ENCODE assay signal across 10 cellular contexts in the genomic region with DNA sequence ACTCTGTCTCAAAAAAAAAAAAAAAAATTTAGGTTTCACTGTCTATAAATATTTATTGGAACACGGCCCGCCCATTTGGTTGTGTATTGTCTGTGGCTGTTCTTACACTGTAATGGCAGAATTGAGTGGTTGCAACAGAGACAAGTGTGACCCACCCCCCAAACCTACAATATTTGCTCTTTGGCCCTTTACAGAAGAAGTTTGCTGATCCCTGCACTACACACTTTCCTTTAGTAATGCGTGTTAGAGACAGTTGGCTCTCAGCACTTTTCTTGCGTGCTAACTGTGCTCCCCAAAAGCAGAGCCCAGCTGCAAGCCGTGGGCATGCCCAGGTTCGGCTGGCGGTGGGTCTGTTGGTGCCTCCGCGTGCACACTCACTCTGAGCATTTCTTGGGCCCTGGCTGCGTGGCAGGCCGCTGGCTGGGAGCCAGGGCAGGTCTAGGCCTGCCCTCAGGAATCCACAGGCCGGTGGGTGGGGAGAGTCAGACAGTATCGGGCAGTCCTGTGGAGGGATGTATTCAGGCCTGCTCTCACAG.
DNase-seq lines count a peak whose midpoint lies in the region; ATAC-seq and TF ChIP-seq lines count a peak whose summit lies in the region.
"Had no signal": no experiment of that assay in that cellular context is flagged by ENCODE, and none has a peak within 500 bp of the region (broad histone marks: within the 10 kb centered on the region; RNA-seq: fewer than 3 reads in every experiment).

No MANE protein-coding gene starts in this region.

- no peak overlapping the region for H2AK5ac ChIP-seq in mesenchymal stem cell (ENCODE audit: low read length, severe bottlenecking)

- no peak overlapping the region for H2BK5ac ChIP-seq in mesenchymal stem cell (ENCODE audit: low read depth, low read length, poor library complexity, severe bottlenecking)

- 96% methylated on average over 8 of the region's 13 CpGs for WGBS in mesenchymal stem cell

- intact Hi-C loops in vagina (cut with DNase I): no loop called here

- H3K9ac ChIP-seq in NT2/D1 (ENCODE audit: insufficient read length, low read depth) (peak overlapping the region; percentile 21), mesenchymal stem cell (ENCODE audit: low read length) (no peak overlapping the region), MM.1S (ENCODE audit: low read length) (no peak overlapping the region)

- peak overlapping the region; percentile 80 for H4K91ac ChIP-seq in mesenchymal stem cell (ENCODE audit: low read length)

- peak overlapping the region; percentile 32; the same call in 1 of the 2 replicates for H3K4me3 ChIP-seq in GM12864 (ENCODE audit: low read depth, low read length)
- no peak overlapping the region for H3K4me3 ChIP-seq in NT2/D1 (ENCODE audit: insufficient read length, low read depth)
- H3K4me3 ChIP-seq in mesenchymal stem cell (ENCODE audit: insufficient read depth in 1 of 2, low read depth in 1 of 2, low read length in 2 of 2): no peak overlapping the region
- no peak overlapping the region for H3K4me3 ChIP-seq in MM.1S (ENCODE audit: low read length)
- no peak overlapping the region for H3K4me3 ChIP-seq in vagina
- H3K4me3 ChIP-seq: coronary artery had no signal

- peak; percentile 45 for ATAC-seq in HG02642 (IDR thresholded peaks at IDR 0.05; ENCODE audit: poor library complexity, unreplicated experiment)
- ATAC-seq: Right ventricle myocardium inferior had no signal

- H3K27ac ChIP-seq in mesenchymal stem cell (ENCODE audit: low read length, poor library complexity, severe bottlenecking) (peak overlapping the region; percentile 82), MM.1S (ENCODE audit: low read length) (no peak overlapping the region), vagina (no peak overlapping the region)
- H3K27ac ChIP-seq: coronary artery had no signal

- H3K9me3 ChIP-seq in NT2/D1 (ENCODE audit: insufficient read depth, low read length) (no peaks in the 10 kb centered on the region), mesenchymal stem cell (ENCODE audit: control insufficient read depth, low read length) (no peaks in the 10 kb centered on the region), MM.1S (replicated peaks; ENCODE audit: insufficient read depth, low read length) (no peaks in the 10 kb centered on the region), vagina (no peaks in the 10 kb centered on the region)

- no peak overlapping the region for H2BK120ac ChIP-seq in mesenchymal stem cell (ENCODE audit: low read depth, low read length)

- peak overlapping the region; percentile 29 to 80 for H2BK12ac ChIP-seq in mesenchymal stem cell (ENCODE audit: low read length in 2 of 2)

- H3K4me1 ChIP-seq in NT2/D1 (ENCODE audit: insufficient read depth, insufficient read length): peaks cover 3% of the 10 kb centered on the region
- H3K4me1 ChIP-seq in mesenchymal stem cell (ENCODE audit: control insufficient read depth, insufficient read depth, low read depth, low read length): peaks cover 28% of the 10 kb centered on the region
- H3K4me1 ChIP-seq in MM.1S (ENCODE audit: low read length): no peaks in the 10 kb centered on the region
- H3K4me1 ChIP-seq in vagina: peaks cover 32% of the 10 kb centered on the region

- H3K27me3 ChIP-seq in NT2/D1 (ENCODE audit: insufficient read depth, insufficient read length) (no peaks in the 10 kb centered on the region), mesenchymal stem cell (ENCODE audit: control insufficient read depth in 1 of 2, insufficient read depth in 1 of 2, low read length in 2 of 2) (no peaks in the 10 kb centered on the region), MM.1S (replicated peaks; ENCODE audit: insufficient read depth, low read length) (no peaks in the 10 kb centered on the region), vagina (no peaks in the 10 kb centered on the region)

- H3F3A ChIP-seq in MM.1S (ENCODE audit: insufficient read depth, low read length): no peaks in the 10 kb centered on the region

- no peak overlapping the region for H2AFZ ChIP-seq in mesenchymal stem cell (ENCODE audit: low read depth, low read length)
- no peak overlapping the region for H2AFZ ChIP-seq in MM.1S (ENCODE audit: low read length)

- peak overlapping the region in 1 of 2 experiments; percentile 42 for H3K18ac ChIP-seq in mesenchymal stem cell (ENCODE audit: low read depth in 1 of 2, low read length in 2 of 2)

- H4K8ac ChIP-seq in mesenchymal stem cell (ENCODE audit: low read length): peak overlapping the region; percentile 56

- no peak for TF ChIP-seq POLR2A in vagina (IDR thresholded peaks at IDR 0.05)

- H3K79me1 ChIP-seq in mesenchymal stem cell (replicated peaks; ENCODE audit: low read length, poor library complexity, severe bottlenecking): peaks cover 25% of the 10 kb centered on the region

- no peaks in the 10 kb centered on the region for H3K9me2 ChIP-seq in MM.1S (replicated peaks; ENCODE audit: insufficient read depth, low read length)

- no peaks in the 10 kb centered on the region for H3K79me2 ChIP-seq in MM.1S (ENCODE audit: low read length)

- no peak overlapping the region for H2BK15ac ChIP-seq in mesenchymal stem cell (ENCODE audit: low read depth, poor library complexity, severe bottlenecking)

- H3K14ac ChIP-seq in mesenchymal stem cell (ENCODE audit: low read length in 2 of 2): no peak overlapping the region

- H4K20me1 ChIP-seq in MM.1S (ENCODE audit: insufficient read depth, low read length): no peaks in the 10 kb centered on the region

- no peak for TF ChIP-seq CTCF in GM12864 (IDR thresholded peaks at IDR 0.05; ENCODE audit: low read depth, low read length, missing control alignments)
- no peak for TF ChIP-seq CTCF in MM.1S (IDR thresholded peaks at IDR 0.05; ENCODE audit: low read length)
- no peak for TF ChIP-seq CTCF in vagina (IDR thresholded peaks at IDR 0.05)

- H3K36me3 ChIP-seq in NT2/D1 (ENCODE audit: insufficient read depth, insufficient read length, low read length) (peaks cover 3% of the 10 kb centered on the region), mesenchymal stem cell (ENCODE audit: control insufficient read depth in 1 of 2, insufficient read depth in 2 of 2, low read depth in 1 of 2, low read length in 2 of 2) (peaks cover 7 to 23% of the 10 kb centered on the region in 2 experiments), MM.1S (replicated peaks; ENCODE audit: insufficient read depth, low read length) (no peaks in the 10 kb centered on the region), vagina (no peaks in the 10 kb centered on the region)

- H3K4me2 ChIP-seq in mesenchymal stem cell (ENCODE audit: low read length, poor library complexity, severe bottlenecking) (no peak overlapping the region), MM.1S (ENCODE audit: low read depth, low read length) (no peak overlapping the region)

- DNase-seq in GM12864 (ENCODE audit: low read depth): peak; percentile 72
- no peak for DNase-seq in NT2/D1 (ENCODE audit: low read depth, low spot score)
- no peak for DNase-seq in mesenchymal stem cell
- DNase-seq in MM.1S: no peak
- no peak for DNase-seq in NCI-H1092 treated with DMSO at 0.1 percent for 48 hours (lab: John Stamatoyannopoulos, UW)
- no peak for DNase-seq in GM03348 (ENCODE audit: low spot score)
- DNase-seq in vagina (ENCODE audit: extremely low spot score in 2 of 2): no peak

- H3K4ac ChIP-seq in mesenchymal stem cell (ENCODE audit: low read depth in 1 of 2, low read length in 2 of 2): peak overlapping the region; percentile 24 to 57

- H3K23ac ChIP-seq in mesenchymal stem cell (ENCODE audit: low read length in 2 of 2): no peak overlapping the region
